ENCODE assay signal across 9 cellular contexts in the genomic region with DNA sequence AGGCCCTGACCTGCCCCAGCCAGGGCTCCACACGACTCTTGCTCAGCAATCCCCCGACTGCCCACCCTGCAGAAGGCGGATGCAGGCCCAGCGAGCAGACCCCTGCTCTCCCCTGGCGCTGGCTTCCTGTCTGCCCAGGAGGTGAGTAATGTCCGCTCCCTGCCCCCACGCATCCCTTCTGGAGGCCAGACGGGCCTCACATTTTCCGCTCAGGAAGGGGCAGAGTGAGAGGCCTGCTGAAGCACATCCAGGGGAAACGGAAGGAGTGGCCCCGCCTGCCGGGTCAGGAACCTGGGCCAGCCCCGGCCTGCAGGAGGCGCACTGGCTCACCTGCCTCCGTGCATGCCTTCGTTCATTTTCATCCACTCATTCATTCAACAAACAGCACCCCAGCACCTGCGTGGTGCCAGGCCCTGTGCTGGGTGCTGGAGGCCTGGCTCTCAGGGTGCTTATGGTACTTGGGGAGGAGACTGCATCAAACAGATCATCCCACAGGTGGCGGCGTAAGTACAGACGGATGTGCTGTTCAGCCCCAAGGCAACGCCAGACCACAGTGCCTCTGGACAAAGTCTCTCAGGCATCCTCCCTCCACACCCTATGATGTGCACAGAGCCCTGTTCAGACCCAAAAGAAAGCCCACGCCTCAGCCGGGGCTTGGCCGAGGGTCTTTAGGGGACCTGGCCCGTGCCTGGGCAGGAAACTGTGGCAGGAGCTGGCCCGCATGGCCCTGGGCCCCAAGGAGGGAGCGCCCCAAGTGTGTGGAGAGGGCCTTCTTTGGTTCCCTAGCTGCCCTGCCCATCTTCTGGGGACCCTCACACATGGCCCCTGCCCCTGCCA.
DNase-seq lines count a peak whose midpoint lies in the region; ATAC-seq and TF ChIP-seq lines count a peak whose summit lies in the region.
"Had no signal": no experiment of that assay in that cellular context is flagged by ENCODE, and none has a peak within 500 bp of the region (broad histone marks: within the 10 kb centered on the region; RNA-seq: fewer than 3 reads in every experiment).

No MANE protein-coding gene starts in this region.

- ATAC-seq in activated B cell treated with CpG ODN at 0.5 μM for 24 hours (ENCODE audit: low read depth), result peak; percentile 28

- DNase-seq in Caki2 (ENCODE audit: low read depth), result peak; percentile 45
- no peak for DNase-seq in activated B cell treated with CpG ODN at 0.5 μM for 24 hours
- peak; percentile 61 for DNase-seq in germinal center (ENCODE audit: low spot score)
- DNase-seq in NCI-H2107 treated with DMSO at 0.1 percent for 48 hours (lab: John Stamatoyannopoulos, UW; ENCODE audit: unreplicated experiment), result no peak
- DNase-seq in activated gamma-delta T cell (lab: John Stamatoyannopoulos, UW), result no peak
- DNase-seq in hippocampal formation (lab: John Stamatoyannopoulos, UW), result no peak

- intact Hi-C loops in activated B cell treated with CpG ODN at 0.5 μM for 24 hours (cut with micrococcal nuclease), result loop anchor here (2.0 kb wide), 2 partner anchors 15 to 183 kb away; no protein-coding TSS in a partner anchor

- H3K9me3 ChIP-seq in HUES48 (ENCODE audit: control insufficient read depth, insufficient read depth, low read length), result no peaks in the 10 kb centered on the region

- CTCF ChIA-PET in activated B cell treated with CpG ODN at 0.5 μM for 24 hours (lab: Charles Lee), result no interaction called here

- H3K36me3 ChIP-seq in HUES48 (ENCODE audit: control insufficient read depth, insufficient read depth, low read length), result peaks cover 20% of the 10 kb centered on the region
- peaks cover 5% of the 10 kb centered on the region for H3K36me3 ChIP-seq in rectal smooth muscle tissue (ENCODE audit: control insufficient read depth, insufficient read depth, low read length)

- H3K4me3 ChIP-seq in HUES48 (ENCODE audit: low read depth, low read length) (no peak overlapping the region), rectal smooth muscle tissue (ENCODE audit: low read length) (no peak overlapping the region)

- no peaks in the 10 kb centered on the region for H3K36me3 Mint-ChIP-seq in activated B cell treated with CpG ODN at 0.5 μM for 24 hours (ENCODE audit: low read depth)

- no peak overlapping the region for H3K27ac Mint-ChIP-seq in activated B cell treated with CpG ODN at 0.5 μM for 24 hours
- H3K27ac Mint-ChIP-seq: T-helper 1 cell treated with Interleukin-12 subunit alpha and Interleukin-12 subunit beta and Interleukin-4 antibody, amounts not matched to agents 30 μg/mL and 1 μg/mL, for 36 hours had no signal

- TF ChIP-seq CTCF in activated B cell treated with CpG ODN at 0.5 μM for 24 hours (IDR thresholded peaks at IDR 0.05), result no peak

- H3K27ac ChIP-seq in HUES48 (ENCODE audit: low read depth, low read length) (peak overlapping the region; percentile 57), rectal smooth muscle tissue (ENCODE audit: low read depth, low read length) (peak overlapping the region; percentile 16)

- H3K27me3 Mint-ChIP-seq in activated B cell treated with CpG ODN at 0.5 μM for 24 hours, result no peaks in the 10 kb centered on the region

- H3K4me1 ChIP-seq in HUES48 (ENCODE audit: control insufficient read depth, insufficient read depth, low read length) (peaks cover 23% of the 10 kb centered on the region), rectal smooth muscle tissue (ENCODE audit: control insufficient read depth, insufficient read depth, low read length) (peaks cover 62% of the 10 kb centered on the region)

- H3K9ac ChIP-seq in HUES48 (ENCODE audit: low read depth, low read length), result 0 out of 2 replicates have a peak overlapping the region, but pooled peaks have one; percentile 6
- no peak overlapping the region for H3K9ac ChIP-seq in rectal smooth muscle tissue (ENCODE audit: low read length)

- POLR2A ChIA-PET in activated B cell treated with CpG ODN at 0.5 μM for 24 hours (lab: Charles Lee), result no interaction called here

- no peaks in the 10 kb centered on the region for H3K9me3 Mint-ChIP-seq in activated B cell treated with CpG ODN at 0.5 μM for 24 hours
- H3K9me3 Mint-ChIP-seq: T-helper 1 cell treated with Interleukin-12 subunit alpha and Interleukin-12 subunit beta and Interleukin-4 antibody, amounts not matched to agents 30 μg/mL and 1 μg/mL, for 36 hours had no signal

- H3K4me3 Mint-ChIP-seq in activated B cell treated with CpG ODN at 0.5 μM for 24 hours, result no peak overlapping the region
- H3K4me3 Mint-ChIP-seq: T-helper 1 cell treated with Interleukin-12 subunit alpha and Interleukin-12 subunit beta and Interleukin-4 antibody, amounts not matched to agents 30 μg/mL and 1 μg/mL, for 36 hours had no signal

- H3K27me3 ChIP-seq in HUES48 (ENCODE audit: control insufficient read depth, insufficient read depth, low read length) (no peaks in the 10 kb centered on the region), rectal smooth muscle tissue (ENCODE audit: control insufficient read depth, insufficient read depth, low read length) (no peaks in the 10 kb centered on the region)

- in situ Hi-C loops in Caki2 (cut with HindIII; ENCODE audit: low pct_unique_long_range_greater_than_20kb, low sequenced_read_pairs), result no loop called here

- peaks cover 19% of the 10 kb centered on the region for H3K4me1 Mint-ChIP-seq in activated B cell treated with CpG ODN at 0.5 μM for 24 hours

Comparison
In these comparisons a context has a peak if more than half of its experiments do, and no peak if none do; other contexts are left out.
1. DNase-seq: peak in Caki2 (single experiment) and germinal center (single experiment); none in activated B cell treated with CpG ODN at 0.5 μM for 24 hours (single experiment), NCI-H2107 treated with DMSO at 0.1 percent for 48 hours (single experiment), activated gamma-delta T cell (single experiment) and hippocampal formation (0 of 2).